22 cellular contexts compared by ENCODE assay signal in genomic region chr11:70662691-70663098, GRCh38.
DNase-seq lines count a peak whose midpoint lies in the region; ATAC-seq and TF ChIP-seq lines count a peak whose summit lies in the region.
"Had no signal": no experiment of that assay in that cellular context is flagged by ENCODE, and none has a peak within 500 bp of the region (broad histone marks: within the 10 kb centered on the region; RNA-seq: fewer than 3 reads in every experiment).

No MANE protein-coding gene starts in this region.

- TF ChIP-seq CTCF in WTC11 (IDR thresholded peaks at IDR 0.05): no peak
- no peak for TF ChIP-seq CTCF in hepatocyte (IDR thresholded peaks at IDR 0.05; ENCODE audit: poor library complexity)
- TF ChIP-seq CTCF in neural progenitor cell (IDR thresholded peaks at IDR 0.05): no peak
- TF ChIP-seq CTCF in GM10266 (IDR thresholded peaks at IDR 0.05; ENCODE audit: control insufficient read depth, insufficient read depth, low read depth, missing control alignments): no peak

- no peaks in the 10 kb centered on the region for H3K79me2 ChIP-seq in hepatocyte
- no peaks in the 10 kb centered on the region for H3K79me2 ChIP-seq in neural progenitor cell (ENCODE audit: low read depth)

- peaks cover 0 to 32% (median 24%) of the 10 kb centered on the region in 10 experiments; a peak in 14 of 20 replicates for H3K4me1 ChIP-seq in BLaER1 treated with 17β-estradiol and CSF1 and Interleukin-3, amounts not matched to agents 10 nM and 100 nM
- no peaks in the 10 kb centered on the region for H3K4me1 ChIP-seq in hepatocyte (ENCODE audit: insufficient read depth)
- peaks cover 8% of the 10 kb centered on the region for H3K4me1 ChIP-seq in neural progenitor cell

- DNase-seq in WTC11 (ENCODE audit: low spot score): peak; percentile 38
- no peak for DNase-seq in hepatocyte (ENCODE audit: low spot score)
- DNase-seq in neural progenitor cell (ENCODE audit: low spot score): no peak
- DNase-seq in activated CD8-positive, alpha-beta memory T cell treated with anti-CD3 and anti-CD28 coated beads, Interleukin-2, amount 50 U/mL, for 48 hours: no peak
- no peak for DNase-seq in NCI-H187 treated with DMSO at 0.1 percent for 48 hours (lab: John Stamatoyannopoulos, UW)
- DNase-seq in GM10266 (ENCODE audit: extremely low spot score): no peak
- DNase-seq in pons (ENCODE audit: low spot score): no peak
- DNase-seq: activated CD4-positive, CD25-positive, alpha-beta regulatory T cell; activated effector memory CD4-positive, alpha-beta T cell treated with anti-CD3 and anti-CD28 coated beads, Interleukin-2, amount 50 U/mL, for 16 hours; amniotic stem cell; CD8-positive, alpha-beta memory T cell; DMS79; foreskin melanocyte; NCI-H187; NCI-H446 treated with DMSO at 0.1 percent for 48 hours; SIG-M5; stimulated activated CD4-positive, alpha-beta T cell treated with anti-CD3 and anti-CD28 coated beads, Interleukin-1b, Interleukin-23, amount 100 ng/mL, for 48 hours; T-helper 2 cell had no signal

- peak; percentile 32 for ATAC-seq in WTC11
- ATAC-seq: natural killer cell treated with Interleukin-12 subunit alpha and Interleukin-12 subunit beta and Interleukin-15 and Interleukin-18, amount 100 ng/mL, for 72 hours had no signal

- peaks cover 3% of the 10 kb centered on the region; the same call in 1 of the 2 replicates for H3K27me3 Mint-ChIP-seq in WTC11 (ENCODE audit: low read depth)
- H3K27me3 Mint-ChIP-seq in neural progenitor cell (ENCODE audit: insufficient read depth, low read depth): peaks cover 5% of the 10 kb centered on the region

- peaks cover 46 to 69% (median 56%) of the 10 kb centered on the region in 11 experiments for H3K27me3 ChIP-seq in BLaER1 treated with 17β-estradiol and CSF1 and Interleukin-3, amounts not matched to agents 10 nM and 100 nM
- H3K27me3 ChIP-seq in hepatocyte (peaks cover 24% of the 10 kb centered on the region), neural progenitor cell (peaks cover 13% of the 10 kb centered on the region)

- H3K36me3 ChIP-seq in BLaER1 treated with 17β-estradiol and CSF1 and Interleukin-3, amounts not matched to agents 10 nM and 100 nM: no peaks in the 10 kb centered on the region
- H3K36me3 ChIP-seq in hepatocyte (replicated peaks; ENCODE audit: insufficient read depth, low read depth) (no peaks in the 10 kb centered on the region), neural progenitor cell (no peaks in the 10 kb centered on the region)
- H3K36me3 ChIP-seq: right atrium auricular region had no signal

- WGBS in hepatocyte (ENCODE audit: low lambda C conversion rate, missing lambda C conversion rate): 48% methylated on average over 8 of the region's 15 CpGs

- H3K4me3 ChIP-seq in BLaER1 treated with 17β-estradiol and CSF1 and Interleukin-3, amounts not matched to agents 10 nM and 100 nM: no peak overlapping the region
- H3K4me3 ChIP-seq in hepatocyte: no peak overlapping the region
- peak overlapping the region; percentile 57 for H3K4me3 ChIP-seq in neural progenitor cell
- H3K4me3 ChIP-seq: lung had no signal

- H3K9me3 Mint-ChIP-seq in WTC11 (no peaks in the 10 kb centered on the region), neural progenitor cell (no peaks in the 10 kb centered on the region)
- H3K9me3 Mint-ChIP-seq: CD8-positive, alpha-beta memory T cell; natural killer cell treated with Interleukin-12 subunit alpha and Interleukin-12 subunit beta and Interleukin-15 and Interleukin-18, amount 100 ng/mL, for 72 hours had no signal

- H3K36me3 Mint-ChIP-seq in WTC11: peaks cover 17% of the 10 kb centered on the region
- H3K36me3 Mint-ChIP-seq in neural progenitor cell: no peaks in the 10 kb centered on the region
- H3K36me3 Mint-ChIP-seq: CD8-positive, alpha-beta memory T cell; natural killer cell treated with Interleukin-12 subunit alpha and Interleukin-12 subunit beta and Interleukin-15 and Interleukin-18, amount 100 ng/mL, for 72 hours had no signal

- H3K4me2 ChIP-seq in BLaER1 treated with 17β-estradiol and CSF1 and Interleukin-3, amounts not matched to agents 10 nM and 100 nM: peak overlapping the region in 7 of 11 experiments; percentile 5 to 50 (median 40); a peak in 13 of 22 replicates
- H3K4me2 ChIP-seq in hepatocyte (peak overlapping the region; percentile 84), neural progenitor cell (peak overlapping the region; percentile 89)

- CTCF ChIA-PET in WTC11 (lab: Charles Lee): interaction anchor here (1.1 to 2.0 kb wide), 5 partner anchors 9 to 118 kb away, joined by 3 to 6 read pairs (median 5); no protein-coding TSS in a partner anchor

- H3K27ac Mint-ChIP-seq in WTC11 (no peak overlapping the region), neural progenitor cell (no peak overlapping the region)
- H3K27ac Mint-ChIP-seq: CD8-positive, alpha-beta memory T cell; natural killer cell treated with Interleukin-12 subunit alpha and Interleukin-12 subunit beta and Interleukin-15 and Interleukin-18, amount 100 ng/mL, for 72 hours had no signal

- no peak overlapping the region for H2AFZ ChIP-seq in hepatocyte
- peak overlapping the region; percentile 99 for H2AFZ ChIP-seq in neural progenitor cell (replicated peaks)

- H3K4me3 Mint-ChIP-seq in WTC11 (peak overlapping the region; percentile 52), neural progenitor cell (peak overlapping the region; percentile 70)
- H3K4me3 Mint-ChIP-seq: CD8-positive, alpha-beta memory T cell; natural killer cell treated with Interleukin-12 subunit alpha and Interleukin-12 subunit beta and Interleukin-15 and Interleukin-18, amount 100 ng/mL, for 72 hours had no signal

- H4K20me1 ChIP-seq in BLaER1 treated with 17β-estradiol and CSF1 and Interleukin-3, amounts not matched to agents 10 nM and 100 nM: peaks cover 0 to 43% (median 9%) of the 10 kb centered on the region in 11 experiments; a peak in 11 of 22 replicates
- no peaks in the 10 kb centered on the region for H4K20me1 ChIP-seq in hepatocyte (ENCODE audit: insufficient read depth, poor library complexity, severe bottlenecking)
- no peaks in the 10 kb centered on the region for H4K20me1 ChIP-seq in neural progenitor cell (ENCODE audit: low read depth)

- H3K9me2 ChIP-seq in hepatocyte (replicated peaks; ENCODE audit: insufficient read depth): no peaks in the 10 kb centered on the region

- no peak overlapping the region for H3K9ac ChIP-seq in BLaER1 treated with 17β-estradiol and CSF1 and Interleukin-3, amounts not matched to agents 10 nM and 100 nM
- no peak overlapping the region for H3K9ac ChIP-seq in neural progenitor cell

- H3K9me3 ChIP-seq in BLaER1 treated with 17β-estradiol and CSF1 and Interleukin-3, amounts not matched to agents 10 nM and 100 nM (replicated peaks in 1 of 11): no peaks in the 10 kb centered on the region
- H3K9me3 ChIP-seq in hepatocyte (ENCODE audit: low read depth) (no peaks in the 10 kb centered on the region), neural progenitor cell (ENCODE audit: low read depth) (no peaks in the 10 kb centered on the region)
- H3K9me3 ChIP-seq: right atrium auricular region had no signal

- POLR2A ChIA-PET in WTC11 (lab: Charles Lee): interaction anchor here (1.0 kb wide), 1 partner anchor 9 kb away, joined by 6 read pairs; no protein-coding TSS in a partner anchor

- peaks cover 6% of the 10 kb centered on the region for H3F3A ChIP-seq in neural progenitor cell (ENCODE audit: low read depth)

- H3K4me1 Mint-ChIP-seq in WTC11 (peaks cover 31% of the 10 kb centered on the region), neural progenitor cell (peaks cover 28% of the 10 kb centered on the region)
- H3K4me1 Mint-ChIP-seq: CD8-positive, alpha-beta memory T cell had no signal

- no peak overlapping the region for H3K27ac ChIP-seq in BLaER1 treated with 17β-estradiol and CSF1 and Interleukin-3, amounts not matched to agents 10 nM and 100 nM
- H3K27ac ChIP-seq in hepatocyte (no peak overlapping the region), neural progenitor cell (no peak overlapping the region)
- H3K27ac ChIP-seq: right atrium auricular region had no signal

TF ChIP-seq in WTC11, 78 proteins besides CTCF, POLR2A, EP300 and RAD21 (continues in another document):
- TF ChIP-seq JAZF1 (CRISPR knock-in tag; IDR thresholded peaks at IDR 0.05): no peak
- TF ChIP-seq ZNF396 (CRISPR knock-in tag; IDR thresholded peaks at IDR 0.05; ENCODE audit: borderline replicate concordance): no peak
- TF ChIP-seq ZNF281 (CRISPR knock-in tag; IDR thresholded peaks at IDR 0.05): 0 out of 2 replicates have a peak, but pooled peaks have one; percentile 1
- TF ChIP-seq ESRRA (CRISPR knock-in tag; IDR thresholded peaks at IDR 0.05; ENCODE audit: borderline replicate concordance): no peak
- no peak for TF ChIP-seq GRHL2 (CRISPR knock-in tag; IDR thresholded peaks at IDR 0.05; ENCODE audit: insufficient replicate concordance, severe bottlenecking)
- no peak for TF ChIP-seq ATF1 (CRISPR knock-in tag; IDR thresholded peaks at IDR 0.05)
- TF ChIP-seq ZNF423 (CRISPR knock-in tag; IDR thresholded peaks at IDR 0.05): no peak
- TF ChIP-seq ZBTB21 (CRISPR knock-in tag; IDR thresholded peaks at IDR 0.05; ENCODE audit: borderline replicate concordance): no peak
- no peak for TF ChIP-seq E2F5 (CRISPR knock-in tag; IDR thresholded peaks at IDR 0.05)
